Comparison of ENCODE assay signal across 8 cellular contexts in genomic region chr21:31509108-31510017, GRCh38.
DNase-seq lines count a peak whose midpoint lies in the region; ATAC-seq and TF ChIP-seq lines count a peak whose summit lies in the region.

No MANE protein-coding gene starts in this region.

- peak; percentile 51 for ATAC-seq in HG03354 (IDR thresholded peaks at IDR 0.05; ENCODE audit: poor library complexity, severe bottlenecking, unreplicated experiment)
- ATAC-seq in RWPE2 (ENCODE audit: low read depth), result peak; percentile 71
- no peak for ATAC-seq in GM18861 (IDR thresholded peaks at IDR 0.05; ENCODE audit: unreplicated experiment)

- DNase-seq in NCI-H510A treated with DMSO at 0.1 percent for 48 hours (lab: John Stamatoyannopoulos, UW) (peak; percentile 78), NCI-H510A (lab: John Stamatoyannopoulos, UW) (no peak), RWPE2 (ENCODE audit: low spot score) (no peak), kidney tubule cell (ENCODE audit: low spot score) (peak; percentile 30)
- DNase-seq in activated effector memory CD4-positive, alpha-beta T cell treated with anti-CD3 and anti-CD28 coated beads, Interleukin-2, amount 50 U/mL, for 16 hours, result peak; percentile 91
- peak; percentile 11 to 72 (median 28) for DNase-seq in stimulated activated naive CD4-positive, alpha-beta T cell (lab: John Stamatoyannopoulos, UW)

- no peak overlapping the region for H3K4me3 ChIP-seq in RWPE2 (ENCODE audit: severe bottlenecking)

- no peaks in the 10 kb centered on the region for H3K27me3 ChIP-seq in RWPE2 (ENCODE audit: insufficient read depth, poor library complexity, severe bottlenecking)

- no peaks in the 10 kb centered on the region for H3K4me1 ChIP-seq in RWPE2 (ENCODE audit: insufficient read depth, poor library complexity, severe bottlenecking)

- no peaks in the 10 kb centered on the region for H3K9me3 ChIP-seq in RWPE2 (ENCODE audit: severe bottlenecking)

- H3K36me3 ChIP-seq in RWPE2 (ENCODE audit: low read depth), result no peaks in the 10 kb centered on the region

- H3K27ac ChIP-seq in RWPE2 (ENCODE audit: poor library complexity, severe bottlenecking), result no peak overlapping the region

- TF ChIP-seq CTCF in RWPE2 (IDR thresholded peaks at IDR 0.05; ENCODE audit: poor library complexity, severe bottlenecking), result peak; percentile 37

Comparison
In these comparisons a context has a peak if more than half of its experiments do, and no peak if none do; other contexts are left out.
1. DNase-seq: peak in NCI-H510A treated with DMSO at 0.1 percent for 48 hours (single experiment), activated effector memory CD4-positive, alpha-beta T cell treated with anti-CD3 and anti-CD28 coated beads, Interleukin-2, amount 50 U/mL, for 16 hours (single experiment), kidney tubule cell (single experiment) and stimulated activated naive CD4-positive, alpha-beta T cell (6 of 6); none in NCI-H510A (single experiment) and RWPE2 (single experiment).